19 cellular contexts compared by ENCODE assay signal in the genomic region with DNA sequence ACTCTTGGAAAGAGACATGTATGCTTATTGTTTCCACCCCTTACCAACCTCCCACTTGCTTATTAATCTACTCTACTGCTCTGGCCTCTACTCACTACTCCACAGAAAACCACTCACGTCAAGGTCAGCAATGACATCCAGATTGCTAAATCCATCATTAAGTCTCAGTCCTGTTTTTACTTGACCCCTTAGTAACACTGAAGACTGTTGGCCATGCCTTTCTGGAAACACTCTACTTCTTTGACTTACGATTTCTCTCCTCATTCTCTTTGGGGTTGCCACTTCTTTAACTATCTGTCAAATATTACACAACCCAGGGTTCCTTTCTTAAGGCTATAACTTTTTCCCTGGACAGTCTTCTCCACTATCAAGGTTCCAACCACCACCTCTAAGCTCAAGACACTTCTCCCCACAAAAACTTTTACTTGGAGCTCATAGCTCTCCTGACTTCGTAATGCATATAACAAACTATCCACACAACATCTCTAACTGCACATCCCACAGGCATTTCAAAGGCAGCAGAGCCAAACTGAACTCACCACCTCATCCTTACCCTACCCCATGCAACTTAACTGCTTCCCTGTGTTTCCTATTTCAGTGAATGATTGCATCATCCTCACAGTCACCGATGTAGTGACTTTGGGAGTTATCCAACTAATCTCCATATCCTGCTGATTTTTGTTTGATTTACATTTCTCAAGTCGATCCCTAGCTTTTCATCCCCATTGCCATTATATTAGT. TPM values are rescaled to one million over a fixed set of nuclear protein-coding genes. Genes with fewer than 3 reads are reported as not detected.
DNase-seq lines count a peak whose midpoint lies in the region; ATAC-seq and TF ChIP-seq lines count a peak whose summit lies in the region.
"Had no signal": no experiment of that assay in that cellular context is flagged by ENCODE, and none has a peak within 500 bp of the region (broad histone marks: within the 10 kb centered on the region; RNA-seq: fewer than 3 reads in every experiment).

No MANE protein-coding gene starts in this region.

- no peak for TF ChIP-seq CTCF in brain microvascular endothelial cell (IDR thresholded peaks at IDR 0.05; ENCODE audit: low read depth, low read length, missing control alignments)

- H3K27me3 ChIP-seq in MG63 (no peaks in the 10 kb centered on the region), brain microvascular endothelial cell (replicated peaks) (no peaks in the 10 kb centered on the region)
- H3K27me3 ChIP-seq: thyroid gland had no signal

- DNase-seq in GM04503 (ENCODE audit: low read depth) (peak; percentile 38), MG63 (peak; percentile 18), brain microvascular endothelial cell (peak; percentile 14), non-pigmented ciliary epithelial cell (ENCODE audit: low read depth) (peak; percentile 18), HuH-7 (ENCODE audit: low spot score) (no peak), HuH-7.5 (ENCODE audit: low spot score) (no peak)
- DNase-seq: activated CD4-positive, alpha-beta memory T cell treated with anti-CD3 and anti-CD28 coated beads for 36 hours; adrenal gland; dermis blood vessel endothelial cell; Kasumi-1; NCI-H1930; NCI-H774; nephron progenitor cell; retina; SHP77; stimulated activated CD4-positive, alpha-beta T cell treated with anti-CD3 and anti-CD28 coated beads, Interleukin-1b, Interleukin-23, amount 100 ng/mL, for 48 hours; thyroid gland had no signal

- H3K27ac ChIP-seq in brain microvascular endothelial cell = no peak overlapping the region
- H3K27ac ChIP-seq: adrenal gland, thyroid gland had no signal

- H3K36me3 ChIP-seq in MG63 = no peaks in the 10 kb centered on the region
- no peaks in the 10 kb centered on the region for H3K36me3 ChIP-seq in brain microvascular endothelial cell (replicated peaks)
- H3K36me3 ChIP-seq: adrenal gland, thyroid gland had no signal

- in situ Hi-C loops in brain microvascular endothelial cell (cut with HindIII; ENCODE audit: low pct_ligation_motif_present, low sequenced_read_pairs) = no loop called here

- ATAC-seq in GM21529 (IDR thresholded peaks at IDR 0.05; ENCODE audit: unreplicated experiment) = no peak

- H3K9me3 ChIP-seq in MG63 = no peaks in the 10 kb centered on the region
- H3K9me3 ChIP-seq: adrenal gland, thyroid gland had no signal

- H3K4me3 ChIP-seq in MG63 = no peak overlapping the region
- H3K4me3 ChIP-seq in brain microvascular endothelial cell (ENCODE audit: low read depth, low read length) = no peak overlapping the region
- H3K4me3 ChIP-seq: adrenal gland, thyroid gland had no signal

RNA-seq across cellular contexts. Expression of a gene that starts 15.8 kb away (rescaled TPM):
- total RNA-seq in MG63 (2014; rRNA removed; shearing (Covaris generic); ENCODE audit: low replicate concordance) = not detected in 2 replicates
- total RNA-seq: activated CD4-positive, alpha-beta memory T cell treated with anti-CD3 and anti-CD28 coated beads for 36 hours; adrenal gland; dermis blood vessel endothelial cell; frontal cortex had no signal

Comparison
In these comparisons a context has a peak if more than half of its experiments do, and no peak if none do; other contexts are left out.
1. DNase-seq: peak in GM04503 (single experiment), MG63 (single experiment), brain microvascular endothelial cell (single experiment) and non-pigmented ciliary epithelial cell (single experiment); none in HuH-7 (single experiment) and HuH-7.5 (single experiment).